In the genomic region with DNA sequence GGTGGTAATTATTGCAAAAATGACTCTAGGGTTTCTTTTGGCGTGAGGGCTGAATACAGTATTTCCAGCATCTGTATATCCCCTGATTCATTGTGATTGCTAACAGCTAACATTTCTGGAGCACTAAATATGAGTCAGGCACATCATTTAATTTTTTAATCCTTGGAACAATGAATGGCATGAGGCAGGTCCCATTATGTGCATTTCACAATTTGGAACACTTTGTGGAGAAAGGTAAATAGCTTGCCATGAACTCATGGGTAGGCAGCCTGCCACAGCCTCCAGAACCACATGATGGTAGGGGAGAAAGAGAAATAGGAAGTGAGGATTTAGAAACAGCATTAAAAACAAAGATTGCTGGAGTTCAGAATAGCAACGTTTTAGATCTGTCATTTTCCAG, we compare ENCODE assay signal across 12 cellular contexts. TPM values are rescaled to one million over a fixed set of nuclear protein-coding genes. Genes with fewer than 3 reads are reported as not detected.
A peak's percentile ranks its signal among the peaks of the same experiment; 100 is the strongest.
DNase-seq lines count a peak whose midpoint lies in the region; ATAC-seq and TF ChIP-seq lines count a peak whose summit lies in the region.
"Had no signal": no experiment of that assay in that cellular context is flagged by ENCODE, and none has a peak within 500 bp of the region (broad histone marks: within the 10 kb centered on the region; RNA-seq: fewer than 3 reads in every experiment).

No MANE protein-coding gene starts in this region.

- H3K27me3 Mint-ChIP-seq in effector memory CD8-positive, alpha-beta T cell, result peaks cover 41 to 63% of the 10 kb centered on the region in 2 donors

- H3K9ac ChIP-seq in NT2/D1 (ENCODE audit: insufficient read length, low read depth), result no peak overlapping the region
- no peak overlapping the region for H3K9ac ChIP-seq in smooth muscle cell (ENCODE audit: low read depth)

- no peaks in the 10 kb centered on the region for H3F3A ChIP-seq in smooth muscle cell (ENCODE audit: low read depth)

- H3K4me1 Mint-ChIP-seq in effector memory CD8-positive, alpha-beta T cell (ENCODE audit: low read depth in 2 of 2), result no peaks in the 10 kb centered on the region

- TF ChIP-seq POLR2A in esophagus muscularis mucosa (IDR thresholded peaks at IDR 0.05; ENCODE audit: low read depth), result no peak

- no peak overlapping the region for H3K27ac ChIP-seq in esophagus muscularis mucosa (replicated peaks in 1 of 4)
- no peak overlapping the region for H3K27ac ChIP-seq in smooth muscle cell (ENCODE audit: low read depth)
- H3K27ac ChIP-seq: upper lobe of right lung had no signal

- H3K79me2 ChIP-seq in smooth muscle cell (ENCODE audit: low read depth), result no peaks in the 10 kb centered on the region

- H3K4me3 ChIP-seq in NT2/D1 (ENCODE audit: insufficient read length, low read depth), result peak overlapping the region; percentile 28
- peak overlapping the region; percentile 7 to 54 (median 40) for H3K4me3 ChIP-seq in esophagus muscularis mucosa
- no peak overlapping the region for H3K4me3 ChIP-seq in smooth muscle cell

- 19% methylated on average over 2 of the region's 2 CpGs for WGBS in esophagus muscularis mucosa
- WGBS in smooth muscle cell (ENCODE audit: low lambda C conversion rate), result 12% methylated on average over 2 of the region's 2 CpGs

- H2AFZ ChIP-seq in smooth muscle cell (ENCODE audit: low read depth), result no peak overlapping the region

- peak; percentile 25 for DNase-seq in NCI-H748 (lab: John Stamatoyannopoulos, UW; ENCODE audit: unreplicated experiment)
- DNase-seq in NCI-H748 treated with DMSO at 0.1 percent for 48 hours (lab: John Stamatoyannopoulos, UW), result no peak
- DNase-seq in NT2/D1 (ENCODE audit: low read depth, low spot score), result no peak
- no peak for DNase-seq in esophagus muscularis mucosa (ENCODE audit: extremely low spot score)
- DNase-seq in smooth muscle cell (lab: John Stamatoyannopoulos, UW; ENCODE audit: unreplicated experiment), result no peak
- DNase-seq in stimulated activated CD4-positive, alpha-beta T cell treated with anti-CD3 and anti-CD28 coated beads, Interleukin-4, amount 100 ng/mL, for 1 hour, result no peak
- no peak for DNase-seq in effector memory CD8-positive, alpha-beta T cell
- DNase-seq in ureter (ENCODE audit: low spot score), result no peak
- DNase-seq: activated naive CD4-positive, alpha-beta T cell treated with anti-CD3 and anti-CD28 coated beads for 36 hours; islet precursor cell; SHP77 treated with DMSO at 0.1 percent for 48 hours; upper lobe of right lung had no signal

- no peak for TF ChIP-seq EP300 in esophagus muscularis mucosa (IDR thresholded peaks at IDR 0.05)

- TF ChIP-seq CTCF in esophagus muscularis mucosa (IDR thresholded peaks at IDR 0.05) (no peak), smooth muscle cell (IDR thresholded peaks at IDR 0.05; ENCODE audit: borderline replicate concordance, insufficient read depth, poor library complexity, severe bottlenecking) (no peak)

- H3K4me3 Mint-ChIP-seq in effector memory CD8-positive, alpha-beta T cell, result peak overlapping the region in 1 of 2 donors; percentile 31
- H3K4me3 Mint-ChIP-seq: activated naive CD4-positive, alpha-beta T cell treated with anti-CD3 and anti-CD28 coated beads for 36 hours had no signal

- no peaks in the 10 kb centered on the region for H3K36me3 Mint-ChIP-seq in effector memory CD8-positive, alpha-beta T cell (ENCODE audit: insufficient read depth)

- peak overlapping the region; percentile 85 for H3K4me2 ChIP-seq in smooth muscle cell

- H3K27ac Mint-ChIP-seq in effector memory CD8-positive, alpha-beta T cell, result no peak overlapping the region
- H3K27ac Mint-ChIP-seq: activated naive CD4-positive, alpha-beta T cell treated with anti-CD3 and anti-CD28 coated beads for 36 hours had no signal

- no peaks in the 10 kb centered on the region for H4K20me1 ChIP-seq in smooth muscle cell (ENCODE audit: low read depth)

- intact Hi-C loops in esophagus muscularis mucosa (cut with DNase I), result no loop called here

- ATAC-seq in effector memory CD8-positive, alpha-beta T cell (replicated peaks), result no peak

- H3K4me1 ChIP-seq in NT2/D1 (ENCODE audit: insufficient read depth, insufficient read length), result peaks cover 12% of the 10 kb centered on the region
- H3K4me1 ChIP-seq in esophagus muscularis mucosa, result peaks cover 5 to 23% (median 18%) of the 10 kb centered on the region in 4 donors
- H3K4me1 ChIP-seq in smooth muscle cell (ENCODE audit: low read depth), result peaks cover 13% of the 10 kb centered on the region

- H3K27me3 ChIP-seq in NT2/D1 (ENCODE audit: insufficient read depth, insufficient read length) (peaks cover 20% of the 10 kb centered on the region), esophagus muscularis mucosa (peaks cover 0 to 86% (median 12%) of the 10 kb centered on the region in 4 donors), smooth muscle cell (ENCODE audit: low read depth) (peaks cover 54% of the 10 kb centered on the region)

- H3K9me3 ChIP-seq in NT2/D1 (ENCODE audit: insufficient read depth, low read length) (no peaks in the 10 kb centered on the region), esophagus muscularis mucosa (peaks cover 0 to 5% (median 0%) of the 10 kb centered on the region in 4 donors), smooth muscle cell (replicated peaks; ENCODE audit: low read depth) (no peaks in the 10 kb centered on the region)
- H3K9me3 ChIP-seq: upper lobe of right lung had no signal

- H3K9me3 Mint-ChIP-seq in effector memory CD8-positive, alpha-beta T cell, result no peaks in the 10 kb centered on the region
- H3K9me3 Mint-ChIP-seq: activated naive CD4-positive, alpha-beta T cell treated with anti-CD3 and anti-CD28 coated beads for 36 hours had no signal

- peaks cover 39% of the 10 kb centered on the region for H3K36me3 ChIP-seq in NT2/D1 (ENCODE audit: insufficient read depth, insufficient read length, low read length)
- H3K36me3 ChIP-seq in esophagus muscularis mucosa, result no peaks in the 10 kb centered on the region
- H3K36me3 ChIP-seq in smooth muscle cell (ENCODE audit: low read depth), result no peaks in the 10 kb centered on the region
- H3K36me3 ChIP-seq: upper lobe of right lung had no signal

RNA-seq across cellular contexts. Expression of a gene that starts 1.7 kb away (rescaled TPM):
- total RNA-seq in esophagus muscularis mucosa (10 to 100 TPM; 22.4 to 52.5 (median 30.1) TPM), smooth muscle cell (13.8 and 20.7 TPM in 2 replicates), ureter (12.5 TPM)
- polyA plus RNA-seq in smooth muscle cell, result 14.6 and 28.6 TPM in 2 replicates
- total RNA-seq: activated naive CD4-positive, alpha-beta T cell treated with anti-CD3 and anti-CD28 coated beads for 36 hours had no signal
